Comparison of ENCODE assay signal across 1 cellular context in genomic region chr18:76437011-76437410, GRCh38.
TF ChIP-seq lines count a peak whose summit lies in the region.

No MANE protein-coding gene starts in this region.

TF ChIP-seq in HepG2, 621 proteins besides CTCF, POLR2A, EP300 and RAD21:
- TF ChIP-seq NKX3-1 (CRISPR knock-in tag; IDR thresholded peaks at IDR 0.05): no peak
- TF ChIP-seq TSC22D2 (CRISPR knock-in tag; IDR thresholded peaks at IDR 0.05; ENCODE audit: borderline replicate concordance): no peak
- TF ChIP-seq RBM22 (optimal IDR thresholded peaks at IDR 0.05; ENCODE audit: low read length): peak; percentile 54
- TF ChIP-seq KDM2A (CRISPR knock-in tag; IDR thresholded peaks at IDR 0.05; ENCODE audit: borderline replicate concordance, low read depth): no peak
- no peak for TF ChIP-seq ZNF550 (CRISPR knock-in tag; IDR thresholded peaks at IDR 0.05; ENCODE audit: borderline replicate concordance)
